In the genomic region with DNA sequence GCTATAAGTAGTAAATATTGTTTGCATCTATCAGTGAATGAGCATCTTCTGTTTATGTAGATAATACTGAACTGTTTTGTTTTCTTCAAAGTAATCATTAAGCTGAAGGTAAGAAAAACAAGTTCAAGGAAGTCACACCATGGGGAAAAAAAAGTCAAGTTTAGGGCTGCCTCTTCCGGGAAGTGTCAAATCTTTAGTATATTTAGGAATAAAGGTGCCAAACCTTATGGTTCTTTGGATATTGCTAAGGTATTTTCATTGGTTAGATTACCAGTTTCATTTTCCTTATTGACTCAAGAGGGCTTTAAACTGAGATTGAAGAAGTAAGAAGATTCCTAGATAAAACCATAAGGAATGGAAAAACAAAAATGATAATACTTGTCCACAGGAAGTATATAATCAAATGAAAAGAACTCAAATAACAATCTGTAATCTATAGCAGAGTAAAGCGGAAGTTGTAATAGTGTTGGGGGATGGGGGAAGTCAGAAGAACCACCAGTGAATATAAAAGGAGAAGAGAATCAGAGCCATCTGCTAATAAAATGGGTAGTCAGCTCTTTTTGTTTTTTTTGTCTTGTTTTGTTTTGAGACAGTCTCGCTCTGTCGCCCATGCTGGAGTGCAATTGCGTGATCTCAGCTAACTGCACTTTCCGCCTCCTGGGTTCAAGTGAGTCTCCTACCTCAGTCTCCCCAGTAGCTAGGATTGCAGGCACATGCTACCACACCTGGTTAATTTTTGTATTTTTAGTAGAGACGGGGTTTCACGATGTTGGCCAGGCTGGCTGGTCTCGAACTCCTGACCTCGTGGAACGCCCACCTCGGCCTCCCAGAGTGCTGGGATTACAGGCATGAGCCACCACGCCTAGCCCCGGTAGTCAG, we compare ENCODE assay signal across 9 cellular contexts. TPM values are rescaled to one million over a fixed set of nuclear protein-coding genes. Genes with fewer than 3 reads are reported as not detected.
A peak's percentile ranks its signal among the peaks of the same experiment; 100 is the strongest.
DNase-seq lines count a peak whose midpoint lies in the region; ATAC-seq and TF ChIP-seq lines count a peak whose summit lies in the region.
"Had no signal": no experiment of that assay in that cellular context is flagged by ENCODE, and none has a peak within 500 bp of the region (broad histone marks: within the 10 kb centered on the region; RNA-seq: fewer than 3 reads in every experiment).

No MANE protein-coding gene starts in this region.

- peak overlapping the region; percentile 97 for H3K27ac ChIP-seq in vagina

- no peak for TF ChIP-seq CTCF in vagina (IDR thresholded peaks at IDR 0.05)

- no peaks in the 10 kb centered on the region for H3K9me3 Mint-ChIP-seq in activated CD4-positive, alpha-beta memory T cell treated with anti-CD3 and anti-CD28 coated beads for 36 hours

- CTCF ChIA-PET in activated CD4-positive, alpha-beta memory T cell treated with anti-CD3 and anti-CD28 coated beads for 36 hours (lab: Charles Lee), result interaction anchor here (3.1 kb wide), 1 partner anchor 12 kb away, joined by 19 read pairs; no protein-coding TSS in a partner anchor

- TF ChIP-seq POLR2A in vagina (IDR thresholded peaks at IDR 0.05), result no peak

- H3K27me3 ChIP-seq in vagina, result no peaks in the 10 kb centered on the region
- H3K27me3 ChIP-seq: uterus had no signal

- ATAC-seq in GM21825 (IDR thresholded peaks at IDR 0.05; ENCODE audit: unreplicated experiment), result no peak

- peaks cover 38% of the 10 kb centered on the region for H3K4me1 ChIP-seq in vagina

- H3K36me3 ChIP-seq in vagina, result peaks cover 0 to 22% of the 10 kb centered on the region in 2 donors
- H3K36me3 ChIP-seq: uterus had no signal

- POLR2A ChIA-PET in activated CD4-positive, alpha-beta memory T cell treated with anti-CD3 and anti-CD28 coated beads for 36 hours (lab: Charles Lee), result interaction anchor here (0.7 to 5.7 kb wide), 5 partner anchors 9 to 27 kb away, joined by 3 to 62 read pairs (median 30); no protein-coding TSS in a partner anchor

- peaks cover 45% of the 10 kb centered on the region for H3K4me1 Mint-ChIP-seq in activated CD4-positive, alpha-beta memory T cell treated with anti-CD3 and anti-CD28 coated beads for 36 hours (ENCODE audit: low read depth)

- no peaks in the 10 kb centered on the region for H3K27me3 Mint-ChIP-seq in activated CD4-positive, alpha-beta memory T cell treated with anti-CD3 and anti-CD28 coated beads for 36 hours

- DNase-seq in stimulated activated CD4-positive, alpha-beta T cell treated with anti-CD3 and anti-CD28 coated beads, Interleukin-15, amount 100 ng/mL, for 24 hours, result peak; percentile 38
- DNase-seq in stimulated activated CD4-positive, alpha-beta T cell treated with anti-CD3 and anti-CD28 coated beads, Interleukin-12 subunit alpha, Interleukin-12 subunit beta, amount 100 ng/mL, for 4 hours, result no peak
- DNase-seq in activated CD4-positive, alpha-beta memory T cell treated with anti-CD3 and anti-CD28 coated beads for 36 hours, result peak; percentile 51
- peak; percentile 13 for DNase-seq in left kidney (ENCODE audit: low read depth, low spot score)
- DNase-seq in vagina (ENCODE audit: extremely low spot score in 2 of 2), result no peak
- no peak for DNase-seq in AG08396 (ENCODE audit: low spot score)
- no peak for DNase-seq in hypothalamus (lab: John Stamatoyannopoulos, UW)
- DNase-seq: uterus had no signal

- peak overlapping the region in 1 of 2 donors; percentile 5 for H3K4me3 ChIP-seq in vagina

- no peak overlapping the region for H3K4me3 Mint-ChIP-seq in activated CD4-positive, alpha-beta memory T cell treated with anti-CD3 and anti-CD28 coated beads for 36 hours

- no peak overlapping the region for H3K27ac Mint-ChIP-seq in activated CD4-positive, alpha-beta memory T cell treated with anti-CD3 and anti-CD28 coated beads for 36 hours

- H3K9me3 ChIP-seq in vagina, result no peaks in the 10 kb centered on the region
- H3K9me3 ChIP-seq: uterus had no signal

- peaks cover 13% of the 10 kb centered on the region for H3K36me3 Mint-ChIP-seq in activated CD4-positive, alpha-beta memory T cell treated with anti-CD3 and anti-CD28 coated beads for 36 hours

- intact Hi-C loops in activated CD4-positive, alpha-beta memory T cell treated with anti-CD3 and anti-CD28 coated beads for 36 hours (cut with micrococcal nuclease), result loop anchor here (1.0 to 5.0 kb wide), 9 partner anchors 11 to 663 kb away; partner anchors contain the start of genes RAB39A and SLC35F2
- intact Hi-C loops in vagina (cut with DNase I), result no loop called here

RNA-seq across cellular contexts. Expression of gene ATM, which starts 2.3 kb away (rescaled TPM):
- 10 to 100 TPM; 31.3 to 31.6 TPM for total RNA-seq in activated CD4-positive, alpha-beta memory T cell treated with anti-CD3 and anti-CD28 coated beads for 36 hours
- 59.9 TPM for total RNA-seq in vagina

RNA-seq across cellular contexts. Expression of gene NPAT, which starts 2.7 kb away (rescaled TPM):
- total RNA-seq in activated CD4-positive, alpha-beta memory T cell treated with anti-CD3 and anti-CD28 coated beads for 36 hours, result 10 to 100 TPM; 28.7 to 29.2 TPM
- 15.2 TPM for total RNA-seq in vagina

Comparison
In these comparisons a context has a peak if more than half of its experiments do, and no peak if none do; other contexts are left out.
1. DNase-seq: peak in stimulated activated CD4-positive, alpha-beta T cell treated with anti-CD3 and anti-CD28 coated beads, Interleukin-15, amount 100 ng/mL, for 24 hours (single experiment), activated CD4-positive, alpha-beta memory T cell treated with anti-CD3 and anti-CD28 coated beads for 36 hours (single experiment) and left kidney (single experiment); none in stimulated activated CD4-positive, alpha-beta T cell treated with anti-CD3 and anti-CD28 coated beads, Interleukin-12 subunit alpha, Interleukin-12 subunit beta, amount 100 ng/mL, for 4 hours (single experiment), vagina (0 of 2), AG08396 (single experiment) and hypothalamus (0 of 51).